In the genomic region with DNA sequence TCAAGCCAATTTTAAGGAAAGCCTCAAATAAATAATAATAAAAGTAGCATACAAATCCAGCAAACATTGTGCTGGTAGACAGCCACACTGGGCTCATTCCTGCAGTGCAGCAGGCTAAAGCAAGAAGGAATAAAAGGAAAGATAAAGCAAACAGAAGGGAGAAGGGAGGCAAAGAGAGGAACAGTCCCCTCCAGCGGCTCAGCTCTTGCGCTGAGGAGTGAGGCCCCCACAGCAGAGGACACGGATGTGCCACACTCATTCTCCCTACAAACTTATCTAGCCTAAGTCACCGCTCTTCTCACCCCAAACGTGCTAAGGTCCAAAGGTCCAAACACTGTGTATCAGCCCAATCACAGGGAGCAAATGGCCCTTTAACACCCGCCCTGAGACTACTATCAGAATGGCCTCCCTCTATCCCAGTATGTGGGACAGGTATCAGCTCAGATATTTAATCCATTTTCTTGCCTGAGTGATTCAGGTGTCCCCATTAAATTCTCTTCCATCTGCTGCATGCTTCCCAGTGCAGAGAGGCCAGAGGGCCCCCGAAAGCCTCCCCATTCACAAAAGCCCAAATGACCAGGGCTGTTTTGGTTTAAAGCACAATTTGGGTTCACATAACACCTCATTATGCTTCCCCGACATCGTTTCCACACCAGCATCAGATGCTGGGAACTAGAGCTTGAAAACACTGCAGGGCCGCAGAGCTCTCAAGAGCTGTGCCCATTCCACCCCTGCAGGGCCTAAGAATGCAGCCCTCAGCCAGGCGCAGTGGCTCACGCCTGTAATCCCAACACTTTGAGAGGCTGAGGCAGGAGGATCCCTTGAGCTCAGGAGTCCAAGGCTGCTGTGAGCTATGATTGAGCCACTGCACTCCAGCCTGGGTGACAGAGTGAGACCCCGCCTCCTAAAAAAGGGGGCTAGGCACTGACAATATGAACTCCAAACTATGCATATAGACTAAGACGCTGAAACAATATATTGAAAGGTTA, we compare ENCODE assay signal across 8 cellular contexts. TPM values are rescaled to one million over a fixed set of nuclear protein-coding genes. Genes with fewer than 3 reads are reported as not detected.
DNase-seq lines count a peak whose midpoint lies in the region; ATAC-seq and TF ChIP-seq lines count a peak whose summit lies in the region.
"Had no signal": no experiment of that assay in that cellular context is flagged by ENCODE, and none has a peak within 500 bp of the region (broad histone marks: within the 10 kb centered on the region; RNA-seq: fewer than 3 reads in every experiment).

No MANE protein-coding gene starts in this region.

- peaks cover 3% of the 10 kb centered on the region; the same call in 1 of the 2 replicates for H3K27me3 Mint-ChIP-seq in HFFc6 (ENCODE audit: insufficient read depth)
- H3K27me3 Mint-ChIP-seq in stimulated activated naive B cell treated with anti-CD40 and anti-IgM and Interleukin-4, amounts not matched to agents 10 μg/mL and 1 μg/mL and 100 μg/mL, for 72 hours: no peaks in the 10 kb centered on the region

- TF ChIP-seq CTCF in HFFc6 (IDR thresholded peaks at IDR 0.05) (no peak), MM.1S (IDR thresholded peaks at IDR 0.05; ENCODE audit: low read length) (no peak)

- H3K4me3 ChIP-seq in MM.1S (ENCODE audit: low read length): no peak overlapping the region

- H3K9me3 ChIP-seq in MM.1S (replicated peaks; ENCODE audit: insufficient read depth, low read length): no peaks in the 10 kb centered on the region

- H4K20me1 ChIP-seq in MM.1S (ENCODE audit: insufficient read depth, low read length): peaks cover 14% of the 10 kb centered on the region; the same call in 1 of the 2 replicates

- H3F3A ChIP-seq in MM.1S (ENCODE audit: insufficient read depth, low read length): 0 out of 2 replicates have a peak, but pooled peaks cover 5% of the 10 kb centered on the region

- no peak overlapping the region for H3K9ac ChIP-seq in MM.1S (ENCODE audit: low read length)

- DNase-seq in HFFc6 (no peak), left colon (no peak), MM.1S (no peak), SIG-M5 (lab: John Stamatoyannopoulos, UW) (no peak)
- DNase-seq in activated naive CD4-positive, alpha-beta T cell treated with anti-CD3 and anti-CD28 coated beads, Interleukin-2, amount 50 U/mL, for 72 hours (ENCODE audit: low spot score in 2 of 2): no peak
- DNase-seq in stimulated activated naive B cell treated with anti-CD40 and anti-IgM and Interleukin-4, amounts not matched to agents 10 μg/mL and 1 μg/mL and 100 μg/mL, for 72 hours: no peak
- DNase-seq: NCI-H446 had no signal

- no peaks in the 10 kb centered on the region for H3K36me3 ChIP-seq in MM.1S (replicated peaks; ENCODE audit: insufficient read depth, low read length)

- intact Hi-C loops in left colon (cut with DNase I, micrococcal nuclease): no loop called here

- 0 out of 2 replicates have a peak, but pooled peaks cover 7% of the 10 kb centered on the region for H3K4me1 ChIP-seq in MM.1S (ENCODE audit: low read length)

- H3K4me3 Mint-ChIP-seq in HFFc6: no peak overlapping the region; the same call in none of the 2 replicates
- no peak overlapping the region for H3K4me3 Mint-ChIP-seq in stimulated activated naive B cell treated with anti-CD40 and anti-IgM and Interleukin-4, amounts not matched to agents 10 μg/mL and 1 μg/mL and 100 μg/mL, for 72 hours

- ATAC-seq in activated naive CD4-positive, alpha-beta T cell treated with anti-CD3 and anti-CD28 coated beads, Interleukin-2, amount 50 U/mL, for 72 hours: no peak
- ATAC-seq in left colon (peak; percentile 47), GM18907 (IDR thresholded peaks at IDR 0.05; ENCODE audit: unreplicated experiment) (no peak)
- ATAC-seq in stimulated activated naive B cell treated with anti-CD40 and anti-IgM and Interleukin-4, amounts not matched to agents 10 μg/mL and 1 μg/mL and 100 μg/mL, for 72 hours (replicated peaks): no peak

- H3K27ac Mint-ChIP-seq in HFFc6: peak overlapping the region; percentile 87
- peak overlapping the region; percentile 91 to 94 for H3K27ac Mint-ChIP-seq in activated naive CD4-positive, alpha-beta T cell treated with anti-CD3 and anti-CD28 coated beads, Interleukin-2, amount 50 U/mL, for 72 hours
- peak overlapping the region; percentile 91 for H3K27ac Mint-ChIP-seq in stimulated activated naive B cell treated with anti-CD40 and anti-IgM and Interleukin-4, amounts not matched to agents 10 μg/mL and 1 μg/mL and 100 μg/mL, for 72 hours

- H3K79me2 ChIP-seq in MM.1S (ENCODE audit: low read length): peaks cover 95% of the 10 kb centered on the region

- H3K9me3 Mint-ChIP-seq in HFFc6: no peaks in the 10 kb centered on the region
- H3K9me3 Mint-ChIP-seq in activated naive CD4-positive, alpha-beta T cell treated with anti-CD3 and anti-CD28 coated beads, Interleukin-2, amount 50 U/mL, for 72 hours: peaks cover 0 to 4% of the 10 kb centered on the region in 2 donors
- peaks cover 1 to 3% of the 10 kb centered on the region in 2 donors for H3K9me3 Mint-ChIP-seq in stimulated activated naive B cell treated with anti-CD40 and anti-IgM and Interleukin-4, amounts not matched to agents 10 μg/mL and 1 μg/mL and 100 μg/mL, for 72 hours

- H2AFZ ChIP-seq in MM.1S (ENCODE audit: low read length): no peak overlapping the region

- no peaks in the 10 kb centered on the region for H3K9me2 ChIP-seq in MM.1S (replicated peaks; ENCODE audit: insufficient read depth, low read length)

- no peak overlapping the region for H3K4me2 ChIP-seq in MM.1S (ENCODE audit: low read depth, low read length)

- peaks cover 28% of the 10 kb centered on the region for H3K36me3 Mint-ChIP-seq in HFFc6 (ENCODE audit: low read depth)
- H3K36me3 Mint-ChIP-seq in activated naive CD4-positive, alpha-beta T cell treated with anti-CD3 and anti-CD28 coated beads, Interleukin-2, amount 50 U/mL, for 72 hours: peaks cover 0 to 27% of the 10 kb centered on the region in 2 donors
- peaks cover 18 to 48% of the 10 kb centered on the region in 2 donors for H3K36me3 Mint-ChIP-seq in stimulated activated naive B cell treated with anti-CD40 and anti-IgM and Interleukin-4, amounts not matched to agents 10 μg/mL and 1 μg/mL and 100 μg/mL, for 72 hours

- no peak overlapping the region for H3K27ac ChIP-seq in MM.1S (ENCODE audit: low read length)

- peaks cover 82% of the 10 kb centered on the region for H3K4me1 Mint-ChIP-seq in HFFc6 (ENCODE audit: low read depth)
- peaks cover 73 to 99% of the 10 kb centered on the region in 2 donors for H3K4me1 Mint-ChIP-seq in stimulated activated naive B cell treated with anti-CD40 and anti-IgM and Interleukin-4, amounts not matched to agents 10 μg/mL and 1 μg/mL and 100 μg/mL, for 72 hours

- no peaks in the 10 kb centered on the region for H3K27me3 ChIP-seq in MM.1S (replicated peaks; ENCODE audit: insufficient read depth, low read length)

RNA-seq across cellular contexts. Expression of a gene that starts 17.8 kb away (rescaled TPM):
- total RNA-seq in HFFc6 (2021; fragmentation: NEBNext Ultra II Directional; extraction: Animal tissue kit (Norgen Biotek cat#: 25700)): 100 to 1,000 TPM; 565 to 646 (median 603) TPM
- 100 to 1,000 TPM; 404 to 419 TPM for total RNA-seq in activated naive CD4-positive, alpha-beta T cell treated with anti-CD3 and anti-CD28 coated beads, Interleukin-2, amount 50 U/mL, for 72 hours
- 100 to 1,000 TPM; 340 to 367 TPM for total RNA-seq in left colon
